ENCODE assay signal across 16 cellular contexts in the genomic region with DNA sequence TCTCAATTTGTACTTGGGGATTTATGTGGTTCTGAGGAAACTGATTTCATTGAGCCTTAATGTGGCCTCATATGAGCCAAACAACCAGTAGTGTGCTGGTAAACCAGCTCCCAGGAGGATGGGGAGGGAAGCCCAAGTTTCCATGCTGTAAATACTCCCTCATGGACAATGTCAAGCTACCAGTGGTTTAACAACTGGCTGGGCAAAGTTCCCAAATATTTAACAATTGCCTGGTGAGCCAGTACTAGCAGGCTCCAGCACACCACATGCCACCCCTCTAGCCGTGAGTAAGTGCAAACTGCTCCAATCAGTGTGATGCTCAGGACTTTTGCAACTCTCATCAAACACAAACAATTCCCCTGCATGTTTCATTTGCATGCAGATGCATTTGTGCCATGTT. TPM values are rescaled to one million over a fixed set of nuclear protein-coding genes. Genes with fewer than 3 reads are reported as not detected.
DNase-seq lines count a peak whose midpoint lies in the region; ATAC-seq and TF ChIP-seq lines count a peak whose summit lies in the region.
"Had no signal": no experiment of that assay in that cellular context is flagged by ENCODE, and none has a peak within 500 bp of the region (broad histone marks: within the 10 kb centered on the region; RNA-seq: fewer than 3 reads in every experiment).

No MANE protein-coding gene starts in this region.

- no peak for TF ChIP-seq EP300 in Ishikawa (IDR thresholded peaks at IDR 0.05; ENCODE audit: borderline replicate concordance)

- TF ChIP-seq RAD21 in Ishikawa (IDR thresholded peaks at IDR 0.05; ENCODE audit: low read depth) = no peak

- no peak overlapping the region for H3K4me3 ChIP-seq in osteoblast (ENCODE audit: insufficient read depth, low read length)
- H3K4me3 ChIP-seq: skin epidermis had no signal

- no peaks in the 10 kb centered on the region for H3K79me2 ChIP-seq in osteoblast (ENCODE audit: insufficient read depth, low read length)

- H3K27ac ChIP-seq in osteoblast (ENCODE audit: low read depth, low read length) = peak overlapping the region; percentile 54

- DNase-seq in EH (ENCODE audit: low read depth) (peak; percentile 90), dedifferentiated amniotic fluid mesenchymal stem cell (ENCODE audit: extremely low spot score) (peak; percentile 44), osteoblast (ENCODE audit: insufficient read length, low spot score, missing footprints) (peak; percentile 97)
- no peak for DNase-seq in activated CD4-positive, alpha-beta T cell treated with anti-CD3 and anti-CD28 coated beads for 4 hours
- DNase-seq in stimulated activated CD4-positive, alpha-beta T cell treated with anti-CD3 and anti-CD28 coated beads, Interleukin-1b, Interleukin-23, amount 100 ng/mL, for 48 hours = no peak
- DNase-seq: activated CD4-positive, alpha-beta T cell treated with anti-CD3 and anti-CD28 coated beads, Interleukin-2, amount 50 U/mL, for 1 hour; activated T-cell treated with anti-CD3 and anti-CD28 coated beads, Interleukin-2, amount 50 U/mL, for 4 hours; amniotic stem cell; head of caudate nucleus; left cardiac atrium; NCI-H1092 treated with DMSO at 0.1 percent for 48 hours; NCI-H524 treated with DMSO at 0.1 percent for 48 hours had no signal

- no peaks in the 10 kb centered on the region for H3K9me3 ChIP-seq in osteoblast (ENCODE audit: low read depth, low read length)

- ATAC-seq in GM18858 (IDR thresholded peaks at IDR 0.05; ENCODE audit: unreplicated experiment) = no peak
- ATAC-seq: activated T-cell treated with anti-CD3 and anti-CD28 coated beads, Interleukin-2, amount 50 U/mL, for 4 hours had no signal

- TF ChIP-seq CTCF in osteoblast (IDR thresholded peaks at IDR 0.05; ENCODE audit: extremely low read depth, low read depth, low read length) = no peak

- H3K4me2 ChIP-seq in osteoblast (ENCODE audit: insufficient read depth, low read length) = peak overlapping the region; percentile 42

- H4K20me1 ChIP-seq in osteoblast (ENCODE audit: insufficient read depth, low read length) = no peaks in the 10 kb centered on the region

- peaks cover 5% of the 10 kb centered on the region for H3K27me3 ChIP-seq in osteoblast (ENCODE audit: insufficient read depth, low read length)

- H2AFZ ChIP-seq in osteoblast (ENCODE audit: low read length) = no peak overlapping the region

- no peaks in the 10 kb centered on the region for H3K36me3 ChIP-seq in osteoblast (ENCODE audit: insufficient read depth, low read length)

- peaks cover 28% of the 10 kb centered on the region for H3K4me1 ChIP-seq in osteoblast (ENCODE audit: insufficient read depth, low read length)

TF ChIP-seq in Ishikawa, 13 proteins besides CTCF, POLR2A, EP300 and RAD21:
- TF ChIP-seq, protein P1, sequence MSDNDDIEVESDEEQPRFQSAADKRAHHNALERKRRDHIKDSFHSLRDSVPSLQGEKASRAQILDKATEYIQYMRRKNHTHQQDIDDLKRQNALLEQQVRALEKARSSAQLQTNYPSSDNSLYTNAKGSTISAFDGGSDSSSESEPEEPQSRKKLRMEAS (IDR thresholded peaks at IDR 0.05) = 0 out of 2 replicates have a peak, but pooled peaks have one; percentile 26
- no peak for TF ChIP-seq TCF12 (IDR thresholded peaks at IDR 0.05; ENCODE audit: low read depth)

RNA-seq across cellular contexts. Expression of gene CDKN1A, which starts 19.2 kb away (rescaled TPM):
- 456 and 461 TPM in 2 replicates for total RNA-seq in osteoblast

RNA-seq across cellular contexts. Expression of gene RAB44, which starts 38.4 kb away (rescaled TPM):
- under 0.01 and 0.36 TPM in 2 replicates for total RNA-seq in osteoblast
- total RNA-seq: neural crest cell had no signal

Comparison
In these comparisons a context has a peak if more than half of its experiments do, and no peak if none do; other contexts are left out.
1. DNase-seq: peak in EH (single experiment), dedifferentiated amniotic fluid mesenchymal stem cell (single experiment) and osteoblast (single experiment); none in activated CD4-positive, alpha-beta T cell treated with anti-CD3 and anti-CD28 coated beads for 4 hours (0 of 2) and stimulated activated CD4-positive, alpha-beta T cell treated with anti-CD3 and anti-CD28 coated beads, Interleukin-1b, Interleukin-23, amount 100 ng/mL, for 48 hours (single experiment).